Comparison of ENCODE assay signal across 1 cellular context in the genomic region with DNA sequence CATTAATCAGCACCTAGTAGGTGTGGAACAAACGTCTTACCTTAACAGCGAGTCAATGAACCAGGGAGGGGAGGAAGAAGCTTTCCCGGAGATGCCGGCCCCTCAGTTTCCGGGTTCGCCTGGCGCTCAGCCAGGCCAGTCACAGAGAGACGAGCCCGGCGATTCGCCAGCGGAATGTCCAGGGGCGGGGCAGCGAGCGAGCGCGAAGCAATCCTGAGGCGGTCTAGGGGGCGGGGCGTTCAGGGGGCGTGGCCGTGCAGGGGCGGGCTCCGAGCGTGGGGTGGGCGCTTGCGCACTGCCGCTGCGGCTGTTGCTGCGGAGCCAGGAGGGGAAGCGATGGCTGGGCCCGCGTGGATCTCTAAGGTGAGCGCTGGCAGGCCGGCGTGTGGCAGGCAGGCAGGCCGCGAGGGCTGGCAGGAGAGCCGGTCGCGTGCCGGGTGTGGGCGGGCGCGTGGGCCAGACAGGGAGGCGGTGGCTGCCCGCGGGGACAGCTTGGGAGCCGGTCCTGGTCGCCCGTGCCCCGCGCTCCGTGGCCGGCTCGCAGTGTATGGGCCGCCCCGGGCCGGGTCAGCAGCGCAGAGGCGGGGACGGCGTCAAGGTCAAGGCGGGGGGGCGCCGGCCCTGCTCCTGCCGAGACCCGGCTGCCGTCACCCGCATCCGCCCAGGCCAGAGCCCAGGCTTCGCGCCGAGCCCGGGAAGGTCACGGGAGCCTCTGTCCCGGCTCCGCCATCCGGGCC.
TF ChIP-seq lines count a peak whose summit lies in the region.

Gene IDH3A (plus strand): TSS at position 295 of the 737 bp plus-strand sequence. CDS start 42 bp downstream, at position 337.

TF ChIP-seq in HepG2, 621 proteins besides CTCF, POLR2A, EP300 and RAD21 (continued from another document and continues in another):
- TF ChIP-seq IKZF5 (CRISPR knock-in tag; IDR thresholded peaks at IDR 0.05): 0 out of 2 replicates have a peak, but pooled peaks have one; percentile 15
- TF ChIP-seq JARID2 (CRISPR knock-in tag; IDR thresholded peaks at IDR 0.05; ENCODE audit: insufficient replicate concordance): no peak
- no peak for TF ChIP-seq ZBTB7A (CRISPR knock-in tag; IDR thresholded peaks at IDR 0.05)
- peak; percentile 74; the same call in 1 of the 2 replicates for TF ChIP-seq SP2 (CRISPR knock-in tag; IDR thresholded peaks at IDR 0.05)
- TF ChIP-seq MEIS1 (CRISPR knock-in tag; IDR thresholded peaks at IDR 0.05; ENCODE audit: borderline replicate concordance): no peak
- TF ChIP-seq ZBTB7B (CRISPR knock-in tag; IDR thresholded peaks at IDR 0.05): no peak
- TF ChIP-seq SIX1 (CRISPR knock-in tag; IDR thresholded peaks at IDR 0.05; ENCODE audit: borderline replicate concordance): no peak
- no peak for TF ChIP-seq NR3C1 (CRISPR knock-in tag; IDR thresholded peaks at IDR 0.05)
- peak; percentile 90 for TF ChIP-seq ELF1 (CRISPR knock-in tag; IDR thresholded peaks at IDR 0.05)
- TF ChIP-seq NFATC3 (CRISPR knock-in tag; IDR thresholded peaks at IDR 0.05): no peak
- TF ChIP-seq ZNF430 (CRISPR knock-in tag; IDR thresholded peaks at IDR 0.05): peak; percentile 83
- TF ChIP-seq, protein P1, sequence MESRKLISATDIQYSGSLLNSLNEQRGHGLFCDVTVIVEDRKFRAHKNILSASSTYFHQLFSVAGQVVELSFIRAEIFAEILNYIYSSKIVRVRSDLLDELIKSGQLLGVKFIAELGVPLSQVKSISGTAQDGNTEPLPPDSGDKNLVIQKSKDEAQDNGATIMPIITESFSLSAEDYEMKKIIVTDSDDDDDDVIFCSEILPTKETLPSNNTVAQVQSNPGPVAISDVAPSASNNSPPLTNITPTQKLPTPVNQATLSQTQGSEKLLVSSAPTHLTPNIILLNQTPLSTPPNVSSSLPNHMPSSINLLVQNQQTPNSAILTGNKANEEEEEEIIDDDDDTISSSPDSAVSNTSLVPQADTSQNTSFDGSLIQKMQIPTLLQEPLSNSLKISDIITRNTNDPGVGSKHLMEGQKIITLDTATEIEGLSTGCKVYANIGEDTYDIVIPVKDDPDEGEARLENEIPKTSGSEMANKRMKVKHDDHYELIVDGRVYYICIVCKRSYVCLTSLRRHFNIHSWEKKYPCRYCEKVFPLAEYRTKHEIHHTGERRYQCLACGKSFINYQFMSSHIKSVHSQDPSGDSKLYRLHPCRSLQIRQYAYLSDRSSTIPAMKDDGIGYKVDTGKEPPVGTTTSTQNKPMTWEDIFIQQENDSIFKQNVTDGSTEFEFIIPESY (CRISPR knock-in tag; IDR thresholded peaks at IDR 0.05): no peak
- TF ChIP-seq ZKSCAN1 (IDR thresholded peaks at IDR 0.05; ENCODE audit: low read length): peak; percentile 82
- TF ChIP-seq CREM (IDR thresholded peaks at IDR 0.05): no peak
- no peak for TF ChIP-seq CREM (CRISPR knock-in tag; IDR thresholded peaks at IDR 0.05)
- TF ChIP-seq ZNF629 (CRISPR knock-in tag; conservative IDR thresholded peaks at IDR 0.05): no peak
- TF ChIP-seq ZFY (CRISPR knock-in tag; IDR thresholded peaks at IDR 0.05): peak; percentile 94
- TF ChIP-seq PRDM15 (CRISPR knock-in tag; IDR thresholded peaks at IDR 0.05): no peak
- 0 out of 2 replicates have a peak, but pooled peaks have one; percentile 10 for TF ChIP-seq CREB1 (IDR thresholded peaks at IDR 0.05)
- no peak for TF ChIP-seq CREB1 (CRISPR knock-in tag; IDR thresholded peaks at IDR 0.05)
- TF ChIP-seq ZFAT (CRISPR knock-in tag; conservative IDR thresholded peaks at IDR 0.05): no peak
- no peak for TF ChIP-seq MTA3 (CRISPR knock-in tag; IDR thresholded peaks at IDR 0.05)
- no peak for TF ChIP-seq ZNF792 (CRISPR knock-in tag; IDR thresholded peaks at IDR 0.05)
- TF ChIP-seq FOXA3 (CRISPR knock-in tag; IDR thresholded peaks at IDR 0.05): no peak
- TF ChIP-seq KAT2B (IDR thresholded peaks at IDR 0.05; ENCODE audit: borderline replicate concordance, low read depth, low read length): no peak
- peak; percentile 25 for TF ChIP-seq YY1 (IDR thresholded peaks at IDR 0.05; ENCODE audit: insufficient read depth, insufficient replicate concordance, low read depth, low read length)
- no peak for TF ChIP-seq HMGA1 (CRISPR knock-in tag; conservative IDR thresholded peaks at IDR 0.05)
- no peak for TF ChIP-seq ZNF407 (CRISPR knock-in tag; IDR thresholded peaks at IDR 0.05; ENCODE audit: not compliant biosample characterization)
- peak; percentile 45; the same call in 1 of the 2 replicates for TF ChIP-seq TAF1 (CRISPR knock-in tag; IDR thresholded peaks at IDR 0.05)
- TF ChIP-seq DZIP1 (CRISPR knock-in tag; IDR thresholded peaks at IDR 0.05): no peak
- TF ChIP-seq ISL2 (CRISPR knock-in tag; IDR thresholded peaks at IDR 0.05): no peak
- TF ChIP-seq ZNF672 (CRISPR knock-in tag; IDR thresholded peaks at IDR 0.05): no peak
- no peak for TF ChIP-seq KDM4B (CRISPR knock-in tag; IDR thresholded peaks at IDR 0.05)
- TF ChIP-seq ZMYM2 (CRISPR knock-in tag; IDR thresholded peaks at IDR 0.05): no peak
- TF ChIP-seq REPIN1 (CRISPR knock-in tag; IDR thresholded peaks at IDR 0.05; ENCODE audit: borderline replicate concordance, low read depth): no peak
- peak; percentile 91 for TF ChIP-seq SAP130 (CRISPR knock-in tag; IDR thresholded peaks at IDR 0.05; ENCODE audit: low read depth)
- TF ChIP-seq ISX (CRISPR knock-in tag; conservative IDR thresholded peaks at IDR 0.05): no peak
